ENCODE assay signal across 1 cellular context in the genomic region with DNA sequence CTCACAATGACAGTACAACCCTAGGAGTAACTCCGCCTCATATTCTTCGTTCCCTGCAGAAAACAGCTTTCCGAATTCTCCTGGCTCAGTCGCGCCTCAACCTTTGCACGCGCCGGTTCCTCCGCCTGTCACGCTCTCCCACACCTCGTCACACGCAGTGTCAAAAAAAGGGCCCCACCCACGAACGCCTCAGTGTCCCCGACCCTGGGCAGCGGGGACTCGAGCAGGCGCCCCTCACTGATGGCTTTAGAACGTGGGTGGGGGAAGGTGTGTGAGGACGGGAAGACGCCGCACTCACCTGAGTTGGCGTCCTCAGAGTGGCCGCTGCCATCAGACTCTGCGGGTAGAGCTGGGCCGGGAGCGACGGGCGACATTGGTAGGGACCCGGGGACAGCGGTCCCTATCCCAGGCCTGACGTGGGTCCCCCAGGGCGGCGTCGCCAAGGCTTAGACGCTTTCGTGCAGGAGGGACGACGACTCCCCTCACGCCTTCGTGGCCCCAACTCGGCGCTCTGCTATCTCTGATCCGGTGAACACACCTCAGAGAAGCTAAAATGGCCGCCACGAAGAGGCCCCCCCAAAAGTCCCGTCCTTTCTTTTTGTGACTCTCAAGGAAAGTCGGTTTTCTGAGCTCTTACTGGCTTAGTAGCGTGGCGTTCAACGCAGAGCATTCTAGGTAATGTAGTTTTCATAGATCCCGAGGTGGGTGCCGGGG.
TF ChIP-seq lines count a peak whose summit lies in the region.

A gene (minus strand): TSS at position 564 of the 714 bp plus-strand sequence. CDS start 233 bp downstream, at position 331.

TF ChIP-seq in WTC11, 78 proteins besides CTCF, POLR2A, EP300 and RAD21 (continued from another document and continues in another):
- TF ChIP-seq, protein P1, sequence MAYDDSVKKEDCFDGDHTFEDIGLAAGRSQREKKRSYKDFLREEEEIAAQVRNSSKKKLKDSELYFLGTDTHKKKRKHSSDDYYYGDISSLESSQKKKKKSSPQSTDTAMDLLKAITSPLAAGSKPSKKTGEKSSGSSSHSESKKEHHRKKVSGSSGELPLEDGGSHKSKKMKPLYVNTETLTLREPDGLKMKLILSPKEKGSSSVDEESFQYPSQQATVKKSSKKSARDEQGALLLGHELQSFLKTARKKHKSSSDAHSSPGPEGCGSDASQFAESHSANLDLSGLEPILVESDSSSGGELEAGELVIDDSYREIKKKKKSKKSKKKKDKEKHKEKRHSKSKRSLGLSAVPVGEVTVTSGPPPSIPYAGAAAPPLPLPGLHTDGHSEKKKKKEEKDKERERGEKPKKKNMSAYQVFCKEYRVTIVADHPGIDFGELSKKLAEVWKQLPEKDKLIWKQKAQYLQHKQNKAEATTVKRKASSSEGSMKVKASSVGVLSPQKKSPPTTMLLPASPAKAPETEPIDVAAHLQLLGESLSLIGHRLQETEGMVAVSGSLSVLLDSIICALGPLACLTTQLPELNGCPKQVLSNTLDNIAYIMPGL (CRISPR knock-in tag; IDR thresholded peaks at IDR 0.05) = 0 out of 2 replicates have a peak, but pooled peaks have one; percentile 28
- TF ChIP-seq, protein P2, sequence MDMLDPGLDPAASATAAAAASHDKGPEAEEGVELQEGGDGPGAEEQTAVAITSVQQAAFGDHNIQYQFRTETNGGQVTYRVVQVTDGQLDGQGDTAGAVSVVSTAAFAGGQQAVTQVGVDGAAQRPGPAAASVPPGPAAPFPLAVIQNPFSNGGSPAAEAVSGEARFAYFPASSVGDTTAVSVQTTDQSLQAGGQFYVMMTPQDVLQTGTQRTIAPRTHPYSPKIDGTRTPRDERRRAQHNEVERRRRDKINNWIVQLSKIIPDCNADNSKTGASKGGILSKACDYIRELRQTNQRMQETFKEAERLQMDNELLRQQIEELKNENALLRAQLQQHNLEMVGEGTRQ (CRISPR knock-in tag; IDR thresholded peaks at IDR 0.05) = no peak; the same call in 1 of the 2 replicates
- TF ChIP-seq GTF2I (CRISPR knock-in tag; conservative IDR thresholded peaks at IDR 0.05) = no peak
- no peak for TF ChIP-seq PRRX2 (CRISPR knock-in tag; IDR thresholded peaks at IDR 0.05)
- TF ChIP-seq OVOL2 (CRISPR knock-in tag; IDR thresholded peaks at IDR 0.05; ENCODE audit: borderline replicate concordance) = no peak
- TF ChIP-seq GABPB1 (CRISPR knock-in tag; IDR thresholded peaks at IDR 0.05) = no peak
- TF ChIP-seq, protein P3, sequence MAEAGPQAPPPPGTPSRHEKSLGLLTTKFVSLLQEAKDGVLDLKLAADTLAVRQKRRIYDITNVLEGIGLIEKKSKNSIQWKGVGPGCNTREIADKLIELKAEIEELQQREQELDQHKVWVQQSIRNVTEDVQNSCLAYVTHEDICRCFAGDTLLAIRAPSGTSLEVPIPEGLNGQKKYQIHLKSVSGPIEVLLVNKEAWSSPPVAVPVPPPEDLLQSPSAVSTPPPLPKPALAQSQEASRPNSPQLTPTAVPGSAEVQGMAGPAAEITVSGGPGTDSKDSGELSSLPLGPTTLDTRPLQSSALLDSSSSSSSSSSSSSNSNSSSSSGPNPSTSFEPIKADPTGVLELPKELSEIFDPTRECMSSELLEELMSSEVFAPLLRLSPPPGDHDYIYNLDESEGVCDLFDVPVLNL (CRISPR knock-in tag; IDR thresholded peaks at IDR 0.05; ENCODE audit: borderline replicate concordance, low read depth) = no peak
- TF ChIP-seq, protein P4, sequence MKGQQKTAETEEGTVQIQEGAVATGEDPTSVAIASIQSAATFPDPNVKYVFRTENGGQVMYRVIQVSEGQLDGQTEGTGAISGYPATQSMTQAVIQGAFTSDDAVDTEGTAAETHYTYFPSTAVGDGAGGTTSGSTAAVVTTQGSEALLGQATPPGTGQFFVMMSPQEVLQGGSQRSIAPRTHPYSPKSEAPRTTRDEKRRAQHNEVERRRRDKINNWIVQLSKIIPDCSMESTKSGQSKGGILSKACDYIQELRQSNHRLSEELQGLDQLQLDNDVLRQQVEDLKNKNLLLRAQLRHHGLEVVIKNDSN (CRISPR knock-in tag; IDR thresholded peaks at IDR 0.05) = no peak
- TF ChIP-seq, protein P5, sequence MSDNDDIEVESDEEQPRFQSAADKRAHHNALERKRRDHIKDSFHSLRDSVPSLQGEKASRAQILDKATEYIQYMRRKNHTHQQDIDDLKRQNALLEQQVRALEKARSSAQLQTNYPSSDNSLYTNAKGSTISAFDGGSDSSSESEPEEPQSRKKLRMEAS (CRISPR knock-in tag; IDR thresholded peaks at IDR 0.05) = peak; percentile 78; the same call in 1 of the 2 replicates
- TF ChIP-seq, protein P6, sequence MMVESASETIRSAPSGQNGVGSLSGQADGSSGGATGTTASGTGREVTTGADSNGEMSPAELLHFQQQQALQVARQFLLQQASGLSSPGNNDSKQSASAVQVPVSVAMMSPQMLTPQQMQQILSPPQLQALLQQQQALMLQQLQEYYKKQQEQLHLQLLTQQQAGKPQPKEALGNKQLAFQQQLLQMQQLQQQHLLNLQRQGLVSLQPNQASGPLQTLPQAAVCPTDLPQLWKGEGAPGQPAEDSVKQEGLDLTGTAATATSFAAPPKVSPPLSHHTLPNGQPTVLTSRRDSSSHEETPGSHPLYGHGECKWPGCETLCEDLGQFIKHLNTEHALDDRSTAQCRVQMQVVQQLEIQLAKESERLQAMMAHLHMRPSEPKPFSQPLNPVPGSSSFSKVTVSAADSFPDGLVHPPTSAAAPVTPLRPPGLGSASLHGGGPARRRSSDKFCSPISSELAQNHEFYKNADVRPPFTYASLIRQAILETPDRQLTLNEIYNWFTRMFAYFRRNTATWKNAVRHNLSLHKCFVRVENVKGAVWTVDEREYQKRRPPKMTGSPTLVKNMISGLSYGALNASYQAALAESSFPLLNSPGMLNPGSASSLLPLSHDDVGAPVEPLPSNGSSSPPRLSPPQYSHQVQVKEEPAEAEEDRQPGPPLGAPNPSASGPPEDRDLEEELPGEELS (CRISPR knock-in tag; IDR thresholded peaks at IDR 0.05) = no peak
- no peak for TF ChIP-seq HMGA2 (CRISPR knock-in tag; IDR thresholded peaks at IDR 0.05)
- TF ChIP-seq, protein P7, sequence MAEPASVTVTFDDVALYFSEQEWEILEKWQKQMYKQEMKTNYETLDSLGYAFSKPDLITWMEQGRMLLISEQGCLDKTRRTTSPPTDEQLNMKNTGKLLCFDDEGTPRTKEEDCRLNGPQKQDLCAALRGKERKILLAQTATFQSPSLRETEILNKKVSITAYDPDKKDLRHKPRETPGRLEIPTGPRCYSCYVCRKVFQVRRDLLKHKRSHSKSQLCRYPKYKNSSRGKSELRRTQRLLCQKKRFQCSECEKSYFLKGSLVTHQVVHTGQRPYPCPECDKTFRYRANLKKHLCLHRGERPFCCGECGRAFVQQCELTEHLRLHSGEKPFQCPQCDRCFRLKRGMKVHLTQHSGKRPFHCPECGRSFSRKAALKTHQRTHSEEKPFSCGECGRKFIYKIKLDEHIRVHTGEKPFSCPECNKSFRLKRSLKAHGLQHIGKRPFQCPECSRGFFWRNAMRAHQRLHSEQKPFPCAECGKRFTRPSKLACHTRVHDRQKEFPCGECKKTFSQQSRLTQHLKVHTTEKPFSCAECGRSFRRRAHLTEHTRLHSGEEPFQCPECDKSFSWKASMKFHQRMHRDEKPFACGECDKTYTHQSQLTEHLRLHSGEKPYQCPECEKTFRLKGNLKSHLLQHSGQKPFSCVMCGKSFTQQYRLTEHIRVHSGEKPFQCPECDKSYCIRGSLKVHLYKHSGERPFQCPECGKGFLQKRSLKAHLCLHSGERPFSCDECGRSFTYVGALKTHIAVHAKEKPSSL (CRISPR knock-in tag; conservative IDR thresholded peaks at IDR 0.05) = no peak
- TF ChIP-seq, protein P8, sequence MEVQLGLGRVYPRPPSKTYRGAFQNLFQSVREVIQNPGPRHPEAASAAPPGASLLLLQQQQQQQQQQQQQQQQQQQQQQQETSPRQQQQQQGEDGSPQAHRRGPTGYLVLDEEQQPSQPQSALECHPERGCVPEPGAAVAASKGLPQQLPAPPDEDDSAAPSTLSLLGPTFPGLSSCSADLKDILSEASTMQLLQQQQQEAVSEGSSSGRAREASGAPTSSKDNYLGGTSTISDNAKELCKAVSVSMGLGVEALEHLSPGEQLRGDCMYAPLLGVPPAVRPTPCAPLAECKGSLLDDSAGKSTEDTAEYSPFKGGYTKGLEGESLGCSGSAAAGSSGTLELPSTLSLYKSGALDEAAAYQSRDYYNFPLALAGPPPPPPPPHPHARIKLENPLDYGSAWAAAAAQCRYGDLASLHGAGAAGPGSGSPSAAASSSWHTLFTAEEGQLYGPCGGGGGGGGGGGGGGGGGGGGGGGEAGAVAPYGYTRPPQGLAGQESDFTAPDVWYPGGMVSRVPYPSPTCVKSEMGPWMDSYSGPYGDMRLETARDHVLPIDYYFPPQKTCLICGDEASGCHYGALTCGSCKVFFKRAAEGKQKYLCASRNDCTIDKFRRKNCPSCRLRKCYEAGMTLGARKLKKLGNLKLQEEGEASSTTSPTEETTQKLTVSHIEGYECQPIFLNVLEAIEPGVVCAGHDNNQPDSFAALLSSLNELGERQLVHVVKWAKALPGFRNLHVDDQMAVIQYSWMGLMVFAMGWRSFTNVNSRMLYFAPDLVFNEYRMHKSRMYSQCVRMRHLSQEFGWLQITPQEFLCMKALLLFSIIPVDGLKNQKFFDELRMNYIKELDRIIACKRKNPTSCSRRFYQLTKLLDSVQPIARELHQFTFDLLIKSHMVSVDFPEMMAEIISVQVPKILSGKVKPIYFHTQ (CRISPR knock-in tag; IDR thresholded peaks at IDR 0.05) = no peak
- no peak for TF ChIP-seq MXD4 (CRISPR knock-in tag; IDR thresholded peaks at IDR 0.05; ENCODE audit: borderline replicate concordance)
- TF ChIP-seq, protein P9, sequence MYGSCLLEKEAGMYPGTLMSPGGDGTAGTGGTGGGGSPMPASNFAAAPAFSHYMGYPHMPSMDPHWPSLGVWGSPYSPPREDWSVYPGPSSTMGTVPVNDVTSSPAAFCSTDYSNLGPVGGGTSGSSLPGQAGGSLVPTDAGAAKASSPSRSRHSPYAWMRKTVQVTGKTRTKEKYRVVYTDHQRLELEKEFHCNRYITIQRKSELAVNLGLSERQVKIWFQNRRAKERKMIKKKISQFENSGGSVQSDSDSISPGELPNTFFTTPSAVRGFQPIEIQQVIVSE (CRISPR knock-in tag; IDR thresholded peaks at IDR 0.05; ENCODE audit: borderline replicate concordance) = no peak
- TF ChIP-seq, protein P10, sequence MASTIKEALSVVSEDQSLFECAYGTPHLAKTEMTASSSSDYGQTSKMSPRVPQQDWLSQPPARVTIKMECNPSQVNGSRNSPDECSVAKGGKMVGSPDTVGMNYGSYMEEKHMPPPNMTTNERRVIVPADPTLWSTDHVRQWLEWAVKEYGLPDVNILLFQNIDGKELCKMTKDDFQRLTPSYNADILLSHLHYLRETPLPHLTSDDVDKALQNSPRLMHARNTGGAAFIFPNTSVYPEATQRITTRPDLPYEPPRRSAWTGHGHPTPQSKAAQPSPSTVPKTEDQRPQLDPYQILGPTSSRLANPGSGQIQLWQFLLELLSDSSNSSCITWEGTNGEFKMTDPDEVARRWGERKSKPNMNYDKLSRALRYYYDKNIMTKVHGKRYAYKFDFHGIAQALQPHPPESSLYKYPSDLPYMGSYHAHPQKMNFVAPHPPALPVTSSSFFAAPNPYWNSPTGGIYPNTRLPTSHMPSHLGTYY (CRISPR knock-in tag; IDR thresholded peaks at IDR 0.05) = 0 out of 2 replicates have a peak, but pooled peaks have one; percentile 25
- TF ChIP-seq, protein P11, sequence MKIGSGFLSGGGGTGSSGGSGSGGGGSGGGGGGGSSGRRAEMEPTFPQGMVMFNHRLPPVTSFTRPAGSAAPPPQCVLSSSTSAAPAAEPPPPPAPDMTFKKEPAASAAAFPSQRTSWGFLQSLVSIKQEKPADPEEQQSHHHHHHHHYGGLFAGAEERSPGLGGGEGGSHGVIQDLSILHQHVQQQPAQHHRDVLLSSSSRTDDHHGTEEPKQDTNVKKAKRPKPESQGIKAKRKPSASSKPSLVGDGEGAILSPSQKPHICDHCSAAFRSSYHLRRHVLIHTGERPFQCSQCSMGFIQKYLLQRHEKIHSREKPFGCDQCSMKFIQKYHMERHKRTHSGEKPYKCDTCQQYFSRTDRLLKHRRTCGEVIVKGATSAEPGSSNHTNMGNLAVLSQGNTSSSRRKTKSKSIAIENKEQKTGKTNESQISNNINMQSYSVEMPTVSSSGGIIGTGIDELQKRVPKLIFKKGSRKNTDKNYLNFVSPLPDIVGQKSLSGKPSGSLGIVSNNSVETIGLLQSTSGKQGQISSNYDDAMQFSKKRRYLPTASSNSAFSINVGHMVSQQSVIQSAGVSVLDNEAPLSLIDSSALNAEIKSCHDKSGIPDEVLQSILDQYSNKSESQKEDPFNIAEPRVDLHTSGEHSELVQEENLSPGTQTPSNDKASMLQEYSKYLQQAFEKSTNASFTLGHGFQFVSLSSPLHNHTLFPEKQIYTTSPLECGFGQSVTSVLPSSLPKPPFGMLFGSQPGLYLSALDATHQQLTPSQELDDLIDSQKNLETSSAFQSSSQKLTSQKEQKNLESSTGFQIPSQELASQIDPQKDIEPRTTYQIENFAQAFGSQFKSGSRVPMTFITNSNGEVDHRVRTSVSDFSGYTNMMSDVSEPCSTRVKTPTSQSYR (CRISPR knock-in tag; IDR thresholded peaks at IDR 0.05) = no peak
- TF ChIP-seq ZNF416 (CRISPR knock-in tag; IDR thresholded peaks at IDR 0.05) = no peak
- TF ChIP-seq NFYB (CRISPR knock-in tag; conservative IDR thresholded peaks at IDR 0.05; ENCODE audit: low read depth) = peak; percentile 51
- no peak for TF ChIP-seq ZNF317 (CRISPR knock-in tag; IDR thresholded peaks at IDR 0.05; ENCODE audit: borderline replicate concordance, low read depth)
- no peak for TF ChIP-seq ZNF232 (CRISPR knock-in tag; IDR thresholded peaks at IDR 0.05)
- peak; percentile 70; the same call in 1 of the 2 replicates for TF ChIP-seq ETV6 (CRISPR knock-in tag; IDR thresholded peaks at IDR 0.05)
- TF ChIP-seq, protein P12, sequence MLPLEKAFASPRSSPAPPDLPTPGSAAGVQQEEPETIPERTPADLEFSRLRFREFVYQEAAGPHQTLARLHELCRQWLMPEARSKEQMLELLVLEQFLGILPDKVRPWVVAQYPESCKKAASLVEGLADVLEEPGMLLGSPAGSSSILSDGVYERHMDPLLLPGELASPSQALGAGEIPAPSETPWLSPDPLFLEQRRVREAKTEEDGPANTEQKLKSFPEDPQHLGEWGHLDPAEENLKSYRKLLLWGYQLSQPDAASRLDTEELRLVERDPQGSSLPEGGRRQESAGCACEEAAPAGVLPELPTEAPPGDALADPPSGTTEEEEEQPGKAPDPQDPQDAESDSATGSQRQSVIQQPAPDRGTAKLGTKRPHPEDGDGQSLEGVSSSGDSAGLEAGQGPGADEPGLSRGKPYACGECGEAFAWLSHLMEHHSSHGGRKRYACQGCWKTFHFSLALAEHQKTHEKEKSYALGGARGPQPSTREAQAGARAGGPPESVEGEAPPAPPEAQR (CRISPR knock-in tag; IDR thresholded peaks at IDR 0.05) = no peak
